Comparison of ENCODE assay signal across 26 cellular contexts in the genomic region with DNA sequence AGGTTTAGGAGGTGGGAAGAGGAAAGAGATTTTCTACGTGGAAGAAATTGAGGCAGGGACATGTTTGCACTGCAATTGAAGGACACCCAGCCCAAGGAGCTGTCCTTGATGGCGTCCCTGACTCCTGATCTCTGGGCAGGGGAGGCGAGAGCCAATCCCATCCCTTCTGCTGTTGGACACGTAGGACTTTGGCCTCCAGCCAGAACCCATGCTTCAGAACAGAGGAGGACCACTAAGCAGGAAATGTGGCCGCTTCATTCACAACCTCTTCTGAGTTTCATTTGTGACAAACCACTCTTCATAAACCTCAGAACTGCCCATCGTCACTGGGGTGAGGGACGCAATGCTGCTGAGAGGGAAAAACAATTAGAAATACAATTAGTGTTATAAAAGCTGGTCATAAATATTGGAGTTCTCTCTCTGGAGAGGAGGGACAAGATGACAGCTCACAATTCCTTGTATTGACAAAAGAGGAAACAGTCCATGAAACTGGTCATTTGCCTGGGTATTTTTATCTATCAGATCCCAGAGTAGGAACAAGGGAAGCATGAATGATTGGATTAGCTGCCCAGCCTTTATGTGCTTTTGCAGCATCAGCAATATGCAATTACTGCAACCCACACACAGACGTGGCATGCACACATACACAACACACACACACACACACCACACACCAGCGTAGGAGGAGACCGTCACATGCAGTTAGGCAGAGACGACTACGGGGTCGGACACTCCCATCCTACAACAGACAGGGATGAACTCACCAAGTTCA.
DNase-seq lines count a peak whose midpoint lies in the region; TF ChIP-seq lines count a peak whose summit lies in the region.
"Had no signal": no experiment of that assay in that cellular context is flagged by ENCODE, and none has a peak within 500 bp of the region (broad histone marks: within the 10 kb centered on the region; RNA-seq: fewer than 3 reads in every experiment).

No MANE protein-coding gene starts in this region.

- no peaks in the 10 kb centered on the region for H3K4me1 Mint-ChIP-seq in endodermal cell
- H3K4me1 Mint-ChIP-seq: activated CD8-positive, alpha-beta memory T cell treated with anti-CD3 and anti-CD28 coated beads, Interleukin-2, amount 10 ng/mL, durations not matched to agents 7 days and 5 days; activated naive CD4-positive, alpha-beta T cell treated with anti-CD3 and anti-CD28 coated beads, Interleukin-2, amount 50 U/mL, for 24 hours; stimulated activated memory B cell treated with anti-CD40 and anti-IgM and Interleukin-4, amounts not matched to agents 10 μg/mL and 1 μg/mL and 100 μg/mL, for 72 hours; T-cell had no signal

- intact Hi-C loops in uterus (cut with DNase I; ENCODE audit: low total_unique reads): no loop called here

- DNase-seq in CD1c-positive myeloid dendritic cell (ENCODE audit: extremely low spot score): peak; percentile 35
- peak; percentile 88 for DNase-seq in G401 (ENCODE audit: low spot score)
- DNase-seq in NCI-H510A (lab: John Stamatoyannopoulos, UW): peak; percentile 63
- DNase-seq in endodermal cell: peak; percentile 28
- no peak for DNase-seq in NOMO-1 treated with DMSO at 0.1 percent for 48 hours (lab: John Stamatoyannopoulos, UW; ENCODE audit: unreplicated experiment)
- no peak for DNase-seq in mucosa of gallbladder (ENCODE audit: low spot score)
- no peak for DNase-seq in hepatocyte (ENCODE audit: low spot score)
- no peak for DNase-seq in uterus
- DNase-seq: activated CD8-positive, alpha-beta memory T cell treated with anti-CD3 and anti-CD28 coated beads, Interleukin-2, amount 10 ng/mL, durations not matched to agents 7 days and 5 days; CD4-positive, alpha-beta T cell; central memory CD4-positive, alpha-beta T cell; DMS53; KBM-7; midbrain; MM.1S; NCI-H2081 treated with DMSO at 0.1 percent for 48 hours; nephron progenitor cell; Right ventricle myocardium superior; T-cell had no signal

- H2AFZ ChIP-seq in hepatocyte: no peak overlapping the region

- in situ Hi-C loops in G401 (cut with HindIII; ENCODE audit: low sequenced_read_pairs): no loop called here

- peaks cover 14% of the 10 kb centered on the region for H3K27me3 Mint-ChIP-seq in endodermal cell (ENCODE audit: insufficient read depth)
- H3K27me3 Mint-ChIP-seq: activated CD8-positive, alpha-beta memory T cell treated with anti-CD3 and anti-CD28 coated beads, Interleukin-2, amount 10 ng/mL, durations not matched to agents 7 days and 5 days had no signal

- H3K27me3 ChIP-seq in endodermal cell (ENCODE audit: control insufficient read depth, insufficient read depth, low read length, poor library complexity, severe bottlenecking) (peaks cover 10% of the 10 kb centered on the region), hepatocyte (no peaks in the 10 kb centered on the region), uterus (no peaks in the 10 kb centered on the region)

- H3K27ac ChIP-seq in endodermal cell (ENCODE audit: low read depth, low read length): no peak overlapping the region
- H3K27ac ChIP-seq in hepatocyte: no peak overlapping the region
- no peak overlapping the region for H3K27ac ChIP-seq in uterus
- H3K27ac ChIP-seq: epithelial cell of prostate, heart left ventricle, suprapubic skin had no signal

- H3K4me1 ChIP-seq in endodermal cell (ENCODE audit: control insufficient read depth, insufficient read depth, low read length): no peaks in the 10 kb centered on the region
- peaks cover 5% of the 10 kb centered on the region for H3K4me1 ChIP-seq in hepatocyte (ENCODE audit: insufficient read depth)
- no peaks in the 10 kb centered on the region for H3K4me1 ChIP-seq in uterus

- 95 to 97% methylated on average over 5 to 13 of the region's 13 CpGs for WGBS in endodermal cell (ENCODE audit: insufficient coverage in 1 of 2, insufficient read length in 1 of 2), 2 experiments
- 84% methylated on average over 13 of the region's 13 CpGs for WGBS in hepatocyte (ENCODE audit: low lambda C conversion rate, missing lambda C conversion rate)

- TF ChIP-seq CTCF in endodermal cell (conservative IDR thresholded peaks at IDR 0.05) (no peak), hepatocyte (IDR thresholded peaks at IDR 0.05; ENCODE audit: poor library complexity) (no peak), uterus (IDR thresholded peaks at IDR 0.05) (no peak)

- H3K36me3 ChIP-seq in endodermal cell (ENCODE audit: control insufficient read depth, insufficient read depth, low read length) (no peaks in the 10 kb centered on the region), hepatocyte (replicated peaks; ENCODE audit: insufficient read depth, low read depth) (no peaks in the 10 kb centered on the region), uterus (no peaks in the 10 kb centered on the region)
- H3K36me3 ChIP-seq: heart left ventricle, suprapubic skin had no signal

- H3K9me3 Mint-ChIP-seq in endodermal cell: peaks cover 2% of the 10 kb centered on the region
- H3K9me3 Mint-ChIP-seq: activated T-helper 1 cell treated with anti-CD3 and anti-CD28 coated beads, Interleukin-12 subunit alpha, Interleukin-12 subunit beta, Interleukin-2, Interleukin-4 antibody, amounts not matched to agents 30 ng/mL and 10 ng/mL and 1 ng/mL, durations not matched to agents 14 hours and 24 hours and 36 hours; CD4-positive, alpha-beta T cell had no signal

- no peaks in the 10 kb centered on the region for H3K36me3 Mint-ChIP-seq in endodermal cell (ENCODE audit: low read depth)
- H3K36me3 Mint-ChIP-seq: activated CD8-positive, alpha-beta memory T cell treated with anti-CD3 and anti-CD28 coated beads, Interleukin-2, amount 10 ng/mL, durations not matched to agents 7 days and 5 days; activated naive CD4-positive, alpha-beta T cell treated with anti-CD3 and anti-CD28 coated beads, Interleukin-2, amount 50 U/mL, for 24 hours; stimulated activated memory B cell treated with anti-CD40 and anti-IgM and Interleukin-4, amounts not matched to agents 10 μg/mL and 1 μg/mL and 100 μg/mL, for 72 hours; T-cell had no signal

- H3K4me3 Mint-ChIP-seq in endodermal cell: no peak overlapping the region
- H3K4me3 Mint-ChIP-seq: activated CD8-positive, alpha-beta memory T cell treated with anti-CD3 and anti-CD28 coated beads, Interleukin-2, amount 10 ng/mL, durations not matched to agents 7 days and 5 days; activated naive CD4-positive, alpha-beta T cell treated with anti-CD3 and anti-CD28 coated beads, Interleukin-2, amount 50 U/mL, for 24 hours; activated T-helper 1 cell treated with anti-CD3 and anti-CD28 coated beads, Interleukin-12 subunit alpha, Interleukin-12 subunit beta, Interleukin-2, Interleukin-4 antibody, amounts not matched to agents 30 ng/mL and 10 ng/mL and 1 ng/mL, durations not matched to agents 14 hours and 24 hours and 36 hours; CD4-positive, alpha-beta T cell; nephron progenitor cell; stimulated activated memory B cell treated with anti-CD40 and anti-IgM and Interleukin-4, amounts not matched to agents 10 μg/mL and 1 μg/mL and 100 μg/mL, for 72 hours; T-cell had no signal

- H3K9ac ChIP-seq in endodermal cell (ENCODE audit: extremely low read depth, low read length, poor library complexity, severe bottlenecking): no peak overlapping the region

- no peaks in the 10 kb centered on the region for H3K79me2 ChIP-seq in hepatocyte

- H3K9me2 ChIP-seq in hepatocyte (replicated peaks; ENCODE audit: insufficient read depth): no peaks in the 10 kb centered on the region

- H3K9me3 ChIP-seq in endodermal cell (ENCODE audit: control insufficient read depth, low read length) (peaks cover 7% of the 10 kb centered on the region), hepatocyte (ENCODE audit: low read depth) (no peaks in the 10 kb centered on the region), uterus (no peaks in the 10 kb centered on the region)
- H3K9me3 ChIP-seq: suprapubic skin had no signal

- no peaks in the 10 kb centered on the region for H4K20me1 ChIP-seq in hepatocyte (ENCODE audit: insufficient read depth, poor library complexity, severe bottlenecking)

- no peak overlapping the region for H3K4me2 ChIP-seq in hepatocyte

- no peak overlapping the region for H3K4me3 ChIP-seq in endodermal cell (ENCODE audit: low read length)
- H3K4me3 ChIP-seq in hepatocyte: no peak overlapping the region
- no peak overlapping the region for H3K4me3 ChIP-seq in uterus
- H3K4me3 ChIP-seq: dorsolateral prefrontal cortex, heart left ventricle, suprapubic skin had no signal

- TF ChIP-seq POLR2A in uterus (IDR thresholded peaks at IDR 0.05): no peak

- H3K27ac Mint-ChIP-seq in endodermal cell: no peak overlapping the region
- H3K27ac Mint-ChIP-seq: activated CD8-positive, alpha-beta memory T cell treated with anti-CD3 and anti-CD28 coated beads, Interleukin-2, amount 10 ng/mL, durations not matched to agents 7 days and 5 days; activated naive CD4-positive, alpha-beta T cell treated with anti-CD3 and anti-CD28 coated beads, Interleukin-2, amount 50 U/mL, for 24 hours; activated T-helper 1 cell treated with anti-CD3 and anti-CD28 coated beads, Interleukin-12 subunit alpha, Interleukin-12 subunit beta, Interleukin-2, Interleukin-4 antibody, amounts not matched to agents 30 ng/mL and 10 ng/mL and 1 ng/mL, durations not matched to agents 14 hours and 24 hours and 36 hours; CD4-positive, alpha-beta T cell; nephron progenitor cell; stimulated activated memory B cell treated with anti-CD40 and anti-IgM and Interleukin-4, amounts not matched to agents 10 μg/mL and 1 μg/mL and 100 μg/mL, for 72 hours; T-cell had no signal

Comparison
In these comparisons a context has a peak if more than half of its experiments do, and no peak if none do; other contexts are left out.
1. DNase-seq: peak in CD1c-positive myeloid dendritic cell (single experiment), G401 (single experiment), NCI-H510A (single experiment) and endodermal cell (single experiment); none in NOMO-1 treated with DMSO at 0.1 percent for 48 hours (single experiment), mucosa of gallbladder (single experiment), hepatocyte (single experiment) and uterus (0 of 2).